In genomic region chr20:41030536-41031242, GRCh38 we compare ENCODE assay signal across 8 cellular contexts. TPM values are rescaled to one million over a fixed set of nuclear protein-coding genes. Genes with fewer than 3 reads are reported as not detected.
DNase-seq lines count a peak whose midpoint lies in the region; ATAC-seq and TF ChIP-seq lines count a peak whose summit lies in the region.

No MANE protein-coding gene starts in this region.

- DNase-seq in CD8-positive, alpha-beta memory T cell, result no peak
- DNase-seq in MM.1S (no peak), GM19238 (ENCODE audit: insufficient read length, low spot score) (no peak), MV-4-11 (lab: John Stamatoyannopoulos, UW) (no peak)

- POLR2A ChIA-PET in CD8-positive, alpha-beta memory T cell (lab: Charles Lee), result interaction anchor here (0.6 to 1.5 kb wide), 4 partner anchors 15 to 128 kb away, joined by 3 to 5 read pairs (median 3); no protein-coding TSS in a partner anchor

- H3K4me3 Mint-ChIP-seq in CD8-positive, alpha-beta memory T cell, result peak overlapping the region; percentile 87 to 98 (median 96)

- CTCF ChIA-PET in CD8-positive, alpha-beta memory T cell (lab: Charles Lee), result interaction anchor here (1.1 to 4.4 kb wide), 3 partner anchors 10 to 64 kb away, joined by 3 to 23 read pairs (median 7); no protein-coding TSS in a partner anchor

- H2AFZ ChIP-seq in MM.1S (ENCODE audit: low read length), result no peak overlapping the region

- H3K27ac Mint-ChIP-seq in CD8-positive, alpha-beta memory T cell, result peak overlapping the region; percentile 9 to 97 (median 75)

- no peak overlapping the region for H3K27ac ChIP-seq in CD8-positive, alpha-beta memory T cell (ENCODE audit: low read depth, low read length)
- no peak overlapping the region for H3K27ac ChIP-seq in MM.1S (ENCODE audit: low read length)
- no peak overlapping the region for H3K27ac ChIP-seq in duodenal mucosa (ENCODE audit: low read depth, low read length)
- peak overlapping the region; percentile 21 for H3K27ac ChIP-seq in neutrophil

- H3K9ac ChIP-seq in MM.1S (ENCODE audit: low read length), result peak overlapping the region; percentile 96; the same call in 1 of the 2 replicates
- peak overlapping the region; percentile 20 to 79 for H3K9ac ChIP-seq in duodenal mucosa (ENCODE audit: low read depth in 1 of 2, low read length in 2 of 2)

- no peaks in the 10 kb centered on the region for H3K9me3 Mint-ChIP-seq in CD8-positive, alpha-beta memory T cell

- H3K36me3 Mint-ChIP-seq in CD8-positive, alpha-beta memory T cell, result peaks cover 0 to 42% (median 12%) of the 10 kb centered on the region in 3 donors

- peaks cover 66 to 75% (median 72%) of the 10 kb centered on the region in 3 donors for H3K4me1 Mint-ChIP-seq in CD8-positive, alpha-beta memory T cell

- no peak for ATAC-seq in HG02973 (IDR thresholded peaks at IDR 0.05; ENCODE audit: unreplicated experiment)
- no peak for ATAC-seq in GM19035 (IDR thresholded peaks at IDR 0.05; ENCODE audit: unreplicated experiment)

- no peaks in the 10 kb centered on the region for H3F3A ChIP-seq in MM.1S (ENCODE audit: insufficient read depth, low read length)

- H3K27me3 ChIP-seq in CD8-positive, alpha-beta memory T cell (ENCODE audit: insufficient read depth, low read length, poor library complexity, severe bottlenecking), result no peaks in the 10 kb centered on the region
- H3K27me3 ChIP-seq in MM.1S (replicated peaks; ENCODE audit: insufficient read depth, low read length) (no peaks in the 10 kb centered on the region), duodenal mucosa (ENCODE audit: control insufficient read depth in 1 of 2, insufficient read depth in 2 of 2, low read length in 2 of 2) (no peaks in the 10 kb centered on the region), neutrophil (no peaks in the 10 kb centered on the region)

- H3K4me2 ChIP-seq in MM.1S (ENCODE audit: low read depth, low read length), result peak overlapping the region; percentile 97

- TF ChIP-seq CTCF in MM.1S (IDR thresholded peaks at IDR 0.05; ENCODE audit: low read length), result no peak
- TF ChIP-seq CTCF in neutrophil (IDR thresholded peaks at IDR 0.05), result no peak

- H3K9me3 ChIP-seq in CD8-positive, alpha-beta memory T cell (ENCODE audit: low read length), result no peaks in the 10 kb centered on the region
- H3K9me3 ChIP-seq in MM.1S (replicated peaks; ENCODE audit: insufficient read depth, low read length) (no peaks in the 10 kb centered on the region), duodenal mucosa (ENCODE audit: control insufficient read depth in 1 of 2, low read length in 2 of 2) (no peaks in the 10 kb centered on the region), neutrophil (no peaks in the 10 kb centered on the region)

- H3K36me3 ChIP-seq in CD8-positive, alpha-beta memory T cell (ENCODE audit: insufficient read depth, low read length), result no peaks in the 10 kb centered on the region
- H3K36me3 ChIP-seq in MM.1S (replicated peaks; ENCODE audit: insufficient read depth, low read length) (peaks cover 8% of the 10 kb centered on the region; the same call in 1 of the 2 replicates), duodenal mucosa (ENCODE audit: control insufficient read depth in 1 of 2, insufficient read depth in 2 of 2, low read length in 2 of 2) (peaks cover 0 to 4% of the 10 kb centered on the region in 2 donors), neutrophil (no peaks in the 10 kb centered on the region)

- H3K79me2 ChIP-seq in MM.1S (ENCODE audit: low read length), result peaks cover 71% of the 10 kb centered on the region

- peaks cover 64% of the 10 kb centered on the region for H3K4me1 ChIP-seq in CD8-positive, alpha-beta memory T cell (ENCODE audit: insufficient read depth, low read length)
- H3K4me1 ChIP-seq in MM.1S (ENCODE audit: low read length), result peaks cover 41% of the 10 kb centered on the region
- H3K4me1 ChIP-seq in duodenal mucosa (ENCODE audit: control insufficient read depth in 1 of 2, insufficient read depth in 2 of 2, low read length in 2 of 2), result peaks cover 43 to 51% of the 10 kb centered on the region in 2 donors
- H3K4me1 ChIP-seq in neutrophil (ENCODE audit: control insufficient read depth in 1 of 2, insufficient read depth in 1 of 2, low read depth in 1 of 2, low read length in 1 of 2), result peaks cover 37 to 44% of the 10 kb centered on the region in 2 experiments

- H4K20me1 ChIP-seq in MM.1S (ENCODE audit: insufficient read depth, low read length), result 0 out of 2 replicates have a peak, but pooled peaks cover 13% of the 10 kb centered on the region

- no peaks in the 10 kb centered on the region for H3K9me2 ChIP-seq in MM.1S (replicated peaks; ENCODE audit: insufficient read depth, low read length)

- peaks cover 0 to 1% of the 10 kb centered on the region in 2 donors for H3K27me3 Mint-ChIP-seq in CD8-positive, alpha-beta memory T cell

- H3K4me3 ChIP-seq in CD8-positive, alpha-beta memory T cell (ENCODE audit: low read length), result peak overlapping the region; percentile 76
- H3K4me3 ChIP-seq in MM.1S (ENCODE audit: low read length) (peak overlapping the region; percentile 96), duodenal mucosa (ENCODE audit: low read depth in 1 of 2, low read length in 2 of 2) (peak overlapping the region; percentile 66 to 89), neutrophil (ENCODE audit: low read depth in 1 of 2, low read length in 1 of 2) (peak overlapping the region; percentile 85 to 94)

RNA-seq across cellular contexts. Expression of gene TOP1, which starts 2.1 kb away (rescaled TPM):
- total RNA-seq in CD8-positive, alpha-beta memory T cell, result 100 to 1,000 TPM in 1 of 2 experiments, 10 to 100 TPM in 1; 98.5 to 103 TPM
- polyA plus RNA-seq in CD8-positive, alpha-beta memory T cell, result 15.0 TPM
